1 cellular context compared by ENCODE assay signal in genomic region chr21:31559368-31560119, GRCh38.
TF ChIP-seq lines count a peak whose summit lies in the region.

No MANE protein-coding gene starts in this region.

TF ChIP-seq in HepG2, 621 proteins besides CTCF, POLR2A, EP300 and RAD21 (continued from another document):
- no peak for TF ChIP-seq GTF2F1 (IDR thresholded peaks at IDR 0.05; ENCODE audit: low read length)
- no peak for TF ChIP-seq PITX1 (CRISPR knock-in tag; IDR thresholded peaks at IDR 0.05)
- TF ChIP-seq PRPF4 (IDR thresholded peaks at IDR 0.05; ENCODE audit: low read depth, low read length, poor library complexity, severe bottlenecking), result no peak
- no peak for TF ChIP-seq ZNF337 (CRISPR knock-in tag; IDR thresholded peaks at IDR 0.05; ENCODE audit: borderline replicate concordance, low read depth)
- no peak for TF ChIP-seq THRA (CRISPR knock-in tag; IDR thresholded peaks at IDR 0.05; ENCODE audit: borderline replicate concordance)
- TF ChIP-seq E2F5 (CRISPR knock-in tag; conservative IDR thresholded peaks at IDR 0.05), result no peak
- TF ChIP-seq ATF5 (CRISPR knock-in tag; IDR thresholded peaks at IDR 0.05; ENCODE audit: low read depth), result no peak
- TF ChIP-seq ZNF747 (CRISPR knock-in tag; IDR thresholded peaks at IDR 0.05; ENCODE audit: borderline replicate concordance), result no peak
- TF ChIP-seq ELK4 (CRISPR knock-in tag; IDR thresholded peaks at IDR 0.05; ENCODE audit: borderline replicate concordance), result no peak
- no peak for TF ChIP-seq YEATS4 (CRISPR knock-in tag; IDR thresholded peaks at IDR 0.05; ENCODE audit: borderline replicate concordance)
- TF ChIP-seq ZNF792 (CRISPR knock-in tag; IDR thresholded peaks at IDR 0.05), result no peak
- no peak for TF ChIP-seq SATB2 (CRISPR knock-in tag; IDR thresholded peaks at IDR 0.05)
- no peak for TF ChIP-seq CCDC6 (CRISPR knock-in tag; IDR thresholded peaks at IDR 0.05)
